13 cellular contexts compared by ENCODE assay signal in genomic region chr3:146390967-146391366, GRCh38.
A peak's percentile ranks its signal among the peaks of the same experiment; 100 is the strongest.
DNase-seq lines count a peak whose midpoint lies in the region; ATAC-seq and TF ChIP-seq lines count a peak whose summit lies in the region.
"Had no signal": no experiment of that assay in that cellular context is flagged by ENCODE, and none has a peak within 500 bp of the region (broad histone marks: within the 10 kb centered on the region; RNA-seq: fewer than 3 reads in every experiment).

No MANE protein-coding gene starts in this region.

- H3K9ac ChIP-seq in GM23248: no peak overlapping the region
- H3K9ac ChIP-seq: SK-N-SH had no signal

- peaks cover 8% of the 10 kb centered on the region for H3F3A ChIP-seq in GM23248 (ENCODE audit: insufficient read depth)

- no peaks in the 10 kb centered on the region for H3K79me2 ChIP-seq in GM23248 (ENCODE audit: insufficient read depth)

- DNase-seq in GM23248: peak; percentile 74
- DNase-seq in astrocyte of the spinal cord (ENCODE audit: low read depth, low spot score): peak; percentile 95
- no peak for DNase-seq in left cardiac atrium
- peak; percentile 55 for DNase-seq in retinal pigment epithelial cell (ENCODE audit: low read depth)
- no peak for DNase-seq in SK-N-DZ (ENCODE audit: low spot score)
- no peak for DNase-seq in NCI-H2196 (lab: John Stamatoyannopoulos, UW; ENCODE audit: unreplicated experiment)
- DNase-seq: activated CD4-positive, CD25-positive, alpha-beta regulatory T cell treated with anti-CD3 and anti-CD28 coated beads, Interleukin-2, amount 50 U/mL, for 72 hours; hippocampal formation; NCI-H774; SK-N-SH had no signal

- H3K4me1 ChIP-seq in GM23248 (ENCODE audit: insufficient read depth): peaks cover 12% of the 10 kb centered on the region

- no peaks in the 10 kb centered on the region for H3K9me3 ChIP-seq in GM23248 (ENCODE audit: low read depth)
- H3K9me3 ChIP-seq: SK-N-SH had no signal

- intact Hi-C loops in left cardiac atrium (cut with DNase I): no loop called here

- no peaks in the 10 kb centered on the region for H3K36me3 ChIP-seq in GM23248 (ENCODE audit: low read depth)

- in situ Hi-C loops in GM23248 (cut with MboI): no loop called here
- in situ Hi-C loops in astrocyte of the spinal cord (cut with HindIII; ENCODE audit: low sequenced_read_pairs): no loop called here

- H2AFZ ChIP-seq in GM23248: no peak overlapping the region

- no peaks in the 10 kb centered on the region for H4K20me1 ChIP-seq in GM23248 (ENCODE audit: insufficient read depth)

- no peaks in the 10 kb centered on the region for H3K27me3 ChIP-seq in GM23248 (replicated peaks; ENCODE audit: insufficient read depth)

- peak overlapping the region; percentile 31 for H3K4me2 ChIP-seq in GM23248 (ENCODE audit: unreplicated experiment)
- H3K4me2 ChIP-seq: SK-N-SH had no signal

- no peaks in the 10 kb centered on the region for H3K9me2 ChIP-seq in GM23248 (ENCODE audit: insufficient read depth)
- H3K9me2 ChIP-seq: SK-N-SH had no signal

- H3K27ac ChIP-seq in GM23248: no peak overlapping the region

- H3K4me3 ChIP-seq in GM23248 (no peak overlapping the region), astrocyte of the spinal cord (ENCODE audit: low read depth, low read length) (no peak overlapping the region), retinal pigment epithelial cell (ENCODE audit: low read length) (no peak overlapping the region)

- ATAC-seq in left cardiac atrium (peak; percentile 93 to 97), esophagus mucosa (no peak), GM19395 (IDR thresholded peaks at IDR 0.05; ENCODE audit: unreplicated experiment) (no peak)
- ATAC-seq: stimulated activated memory B cell treated with anti-CD40 and anti-IgM and Interleukin-4, amounts not matched to agents 10 μg/mL and 1 μg/mL and 100 μg/mL, for 72 hours had no signal

- TF ChIP-seq CTCF in astrocyte of the spinal cord (IDR thresholded peaks at IDR 0.05; ENCODE audit: low read depth, low read length): no peak
- TF ChIP-seq CTCF in retinal pigment epithelial cell (conservative IDR thresholded peaks at IDR 0.05; ENCODE audit: low read depth, low read length): no peak

Comparison
In these comparisons a context has a peak if more than half of its experiments do, and no peak if none do; other contexts are left out.
1. DNase-seq: peak in GM23248 (single experiment), astrocyte of the spinal cord (single experiment) and retinal pigment epithelial cell (single experiment); none in left cardiac atrium (single experiment), SK-N-DZ (single experiment) and NCI-H2196 (single experiment).
2. ATAC-seq: peak in left cardiac atrium (2 of 2); none in esophagus mucosa (single experiment) and GM19395 (single experiment).